In genomic region chr1:152001631-152002584, GRCh38 we compare ENCODE assay signal across 8 cellular contexts. TPM values are rescaled to one million over a fixed set of nuclear protein-coding genes. Genes with fewer than 3 reads are reported as not detected.
DNase-seq lines count a peak whose midpoint lies in the region; ATAC-seq and TF ChIP-seq lines count a peak whose summit lies in the region.

No MANE protein-coding gene starts in this region.

- peak; percentile 84 for ATAC-seq in RWPE2 (ENCODE audit: low read depth)
- peak; percentile 78 for ATAC-seq in activated T-helper 17 cell treated with anti-CD3 and anti-CD28 coated beads, Interleukin-2, amount 50 U/mL, for 72 hours (replicated peaks)
- no peak for ATAC-seq in GM21515 (IDR thresholded peaks at IDR 0.05; ENCODE audit: unreplicated experiment)

- peak; percentile 89 for DNase-seq in DMS53 (lab: John Stamatoyannopoulos, UW)
- DNase-seq in LNCaP clone FGC (ENCODE audit: low read depth) = peak; percentile 85
- peak; percentile 91 for DNase-seq in RWPE2 (ENCODE audit: low spot score)
- peak; percentile 94 for DNase-seq in fibroblast of villous mesenchyme (ENCODE audit: low read depth)
- peak; percentile 38 for DNase-seq in occipital lobe (lab: John Stamatoyannopoulos, UW)
- DNase-seq in superior temporal gyrus (ENCODE audit: extremely low spot score) = peak; percentile 89

- peaks cover 5% of the 10 kb centered on the region for H3K4me1 Mint-ChIP-seq in activated T-helper 17 cell treated with anti-CD3 and anti-CD28 coated beads, Interleukin-2, amount 50 U/mL, for 72 hours

- H3K4me1 ChIP-seq in RWPE2 (ENCODE audit: insufficient read depth, poor library complexity, severe bottlenecking) = peaks cover 51% of the 10 kb centered on the region

- H3K27me3 ChIP-seq in RWPE2 (ENCODE audit: insufficient read depth, poor library complexity, severe bottlenecking) = no peaks in the 10 kb centered on the region

- H3K4me3 ChIP-seq in LNCaP clone FGC (ENCODE audit: low read depth, low read length) (no peak overlapping the region), RWPE2 (ENCODE audit: severe bottlenecking) (no peak overlapping the region), fibroblast of villous mesenchyme (ENCODE audit: low read depth, low read length) (no peak overlapping the region)

- no peak overlapping the region for H3K4me3 Mint-ChIP-seq in activated T-helper 17 cell treated with anti-CD3 and anti-CD28 coated beads, Interleukin-2, amount 50 U/mL, for 72 hours

- H3K27me3 Mint-ChIP-seq in activated T-helper 17 cell treated with anti-CD3 and anti-CD28 coated beads, Interleukin-2, amount 50 U/mL, for 72 hours = peaks cover 9% of the 10 kb centered on the region

- peak overlapping the region; percentile 100 for H3K27ac ChIP-seq in RWPE2 (ENCODE audit: poor library complexity, severe bottlenecking)

- no peaks in the 10 kb centered on the region for H3K36me3 Mint-ChIP-seq in activated T-helper 17 cell treated with anti-CD3 and anti-CD28 coated beads, Interleukin-2, amount 50 U/mL, for 72 hours (ENCODE audit: low read depth)

- H3K27ac Mint-ChIP-seq in activated T-helper 17 cell treated with anti-CD3 and anti-CD28 coated beads, Interleukin-2, amount 50 U/mL, for 72 hours = no peak overlapping the region

- no peaks in the 10 kb centered on the region for H3K9me3 ChIP-seq in RWPE2 (ENCODE audit: severe bottlenecking)

- TF ChIP-seq CTCF in LNCaP clone FGC (IDR thresholded peaks at IDR 0.05; ENCODE audit: control insufficient read depth, extremely low read depth, insufficient read depth) (peak; percentile 93), RWPE2 (IDR thresholded peaks at IDR 0.05; ENCODE audit: poor library complexity, severe bottlenecking) (peak; percentile 94), fibroblast of villous mesenchyme (IDR thresholded peaks at IDR 0.05; ENCODE audit: insufficient read depth, low read depth, low read length) (peak; percentile 99)

- no peaks in the 10 kb centered on the region for H3K36me3 ChIP-seq in RWPE2 (ENCODE audit: low read depth)

- no peaks in the 10 kb centered on the region for H3K9me3 Mint-ChIP-seq in activated T-helper 17 cell treated with anti-CD3 and anti-CD28 coated beads, Interleukin-2, amount 50 U/mL, for 72 hours

RNA-seq across cellular contexts. Expression of gene S100A10, which starts 8.2 kb away (rescaled TPM):
- 100 to 1,000 TPM; 181 to 377 TPM for total RNA-seq in activated T-helper 17 cell treated with anti-CD3 and anti-CD28 coated beads, Interleukin-2, amount 50 U/mL, for 72 hours
- total RNA-seq in fibroblast of villous mesenchyme (70.0 and 70.2 TPM in 2 replicates), occipital lobe (2.8 TPM)

RNA-seq across cellular contexts. Expression of gene S100A11, which starts 34.9 kb away (rescaled TPM):
- total RNA-seq in activated T-helper 17 cell treated with anti-CD3 and anti-CD28 coated beads, Interleukin-2, amount 50 U/mL, for 72 hours = 100 to 1,000 TPM; 230 to 302 TPM
- total RNA-seq in fibroblast of villous mesenchyme = 126 and 197 TPM in 2 replicates
- total RNA-seq in occipital lobe = 0.78 TPM

Comparison
In these comparisons a context has a peak if more than half of its experiments do, and no peak if none do; other contexts are left out.
1. DNase-seq: peak in every context shown above with its lines; median percentile 94 in fibroblast of villous mesenchyme; 91 in RWPE2; 89 in DMS53; 89 in superior temporal gyrus; 85 in LNCaP clone FGC; 38 in occipital lobe.
2. RNA of gene S100A10, which starts 8.2 kb away (total RNA-seq): 181 to 377 TPM in activated T-helper 17 cell treated with anti-CD3 and anti-CD28 coated beads, Interleukin-2, amount 50 U/mL, for 72 hours and 70.0 to 70.2 TPM in fibroblast of villous mesenchyme; 2.8 TPM in occipital lobe (single experiment); every median in the first group is over 10 times any median in the second.
3. RNA of gene S100A11, which starts 34.9 kb away (total RNA-seq): 230 to 302 TPM in activated T-helper 17 cell treated with anti-CD3 and anti-CD28 coated beads, Interleukin-2, amount 50 U/mL, for 72 hours and 126 to 197 TPM in fibroblast of villous mesenchyme; 0.78 TPM in occipital lobe (single experiment); every median in the first group is over 10 times any median in the second.
4. Peak in every context shown above with its lines, with median percentiles within 50 percentile points of each other: CTCF ChIP-seq.